In the genomic region with DNA sequence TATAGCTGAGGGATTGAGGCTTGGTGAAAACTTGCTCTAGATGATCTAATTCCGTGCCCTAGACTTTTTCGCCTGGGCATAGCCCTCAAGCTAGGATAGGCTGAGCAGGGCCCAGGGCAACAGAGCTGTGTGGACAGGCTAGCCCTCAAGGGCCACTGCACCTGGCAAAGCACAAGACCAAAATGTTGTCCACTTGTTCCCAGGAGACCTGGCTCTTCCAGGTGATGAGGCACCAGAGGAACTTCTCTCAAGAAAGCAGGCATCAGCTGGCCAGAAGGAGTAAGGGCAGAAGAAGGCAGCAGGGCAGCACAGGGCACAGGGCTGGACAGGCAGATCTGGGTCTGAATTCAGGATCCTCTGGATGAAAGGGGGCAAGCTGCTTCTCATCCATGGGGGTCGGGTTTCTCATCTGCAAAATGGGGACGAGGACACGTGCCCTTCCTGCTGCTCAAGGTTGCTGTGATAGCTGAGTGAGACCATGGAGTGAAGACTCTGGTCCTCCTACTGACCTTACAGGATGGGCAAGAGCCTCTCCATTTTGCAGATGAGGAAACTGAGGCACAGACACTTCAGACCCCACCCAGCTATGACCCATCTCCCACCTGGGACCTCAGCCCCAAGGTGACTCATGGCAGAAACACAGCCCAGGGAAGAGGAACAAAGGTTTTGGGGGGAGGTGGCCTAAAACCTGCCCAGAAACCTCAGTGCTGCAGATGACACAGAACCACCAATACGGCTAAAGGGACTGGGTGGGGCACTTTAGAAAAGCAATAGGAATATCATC, we compare ENCODE assay signal across 17 cellular contexts. TPM values are rescaled to one million over a fixed set of nuclear protein-coding genes. Genes with fewer than 3 reads are reported as not detected.
DNase-seq lines count a peak whose midpoint lies in the region; ATAC-seq and TF ChIP-seq lines count a peak whose summit lies in the region.
"Had no signal": no experiment of that assay in that cellular context is flagged by ENCODE, and none has a peak within 500 bp of the region (broad histone marks: within the 10 kb centered on the region; RNA-seq: fewer than 3 reads in every experiment).

No MANE protein-coding gene starts in this region.

- no peak overlapping the region for H4K8ac ChIP-seq in neuronal stem cell (ENCODE audit: low read depth, low read length)

- no peak overlapping the region for H2BK12ac ChIP-seq in neuronal stem cell (ENCODE audit: low read length)

- no peak overlapping the region for H2BK15ac ChIP-seq in neuronal stem cell (ENCODE audit: low read length)

- H3K9me3 ChIP-seq in right atrium auricular region, result no peaks in the 10 kb centered on the region
- no peaks in the 10 kb centered on the region for H3K9me3 ChIP-seq in neuronal stem cell (replicated peaks in 1 of 2; ENCODE audit: control insufficient read depth in 2 of 2, insufficient read depth in 1 of 2, low read depth in 1 of 2, low read length in 2 of 2)
- H3K9me3 ChIP-seq: BLaER1 treated with 17β-estradiol and CSF1 and Interleukin-3, amounts not matched to agents 10 nM and 100 nM; Peyer's patch had no signal

- DNase-seq in right atrium auricular region (ENCODE audit: low spot score) (peak; percentile 49), Right ventricle myocardium inferior (ENCODE audit: missing footprints) (no peak), coronary artery (ENCODE audit: low spot score) (peak; percentile 66), neuronal stem cell (ENCODE audit: low spot score) (no peak), NCI-H69 (lab: John Stamatoyannopoulos, UW) (no peak), HuH-7 (ENCODE audit: low spot score) (no peak)
- DNase-seq: DMS 273 treated with DMSO at 0.1 percent for 48 hours, H7, Karpas-422, MM.1S, NCI-H187 treated with DMSO at 0.1 percent for 48 hours, NCI-H2171, SHP77 had no signal

- H3K27ac ChIP-seq in right atrium auricular region, result no peak overlapping the region
- H3K27ac ChIP-seq in coronary artery, result no peak overlapping the region
- H3K27ac ChIP-seq in neuronal stem cell (replicated peaks; ENCODE audit: low read length), result no peak overlapping the region
- H3K27ac ChIP-seq: Peyer's patch had no signal

- no peaks in the 10 kb centered on the region for H3K36me3 ChIP-seq in right atrium auricular region
- H3K36me3 ChIP-seq in neuronal stem cell (replicated peaks in 1 of 2; ENCODE audit: control insufficient read depth in 2 of 2, insufficient read depth in 2 of 2, low read length in 2 of 2), result no peaks in the 10 kb centered on the region
- H3K36me3 ChIP-seq: BLaER1 treated with 17β-estradiol and CSF1 and Interleukin-3, amounts not matched to agents 10 nM and 100 nM; Peyer's patch had no signal

- H3K79me1 ChIP-seq in neuronal stem cell (ENCODE audit: low read depth, low read length), result no peaks in the 10 kb centered on the region

- H2AFZ ChIP-seq in neuronal stem cell (ENCODE audit: low read length), result no peak overlapping the region

- H2BK120ac ChIP-seq in neuronal stem cell (ENCODE audit: low read depth, low read length), result no peak overlapping the region

- no peak overlapping the region for H3K9ac ChIP-seq in neuronal stem cell (ENCODE audit: low read depth, low read length, poor library complexity)

- WGBS in neuronal stem cell (ENCODE audit: extremely low coverage in 2 of 2, insufficient read length in 2 of 2, insufficient replicate concordance in 1 of 2), 2 donors, result no CpG with 5 or more reads among the region's 6 CpGs

- no peak for ATAC-seq in Right ventricle myocardium inferior
- no peak for ATAC-seq in GM19395 (IDR thresholded peaks at IDR 0.05; ENCODE audit: unreplicated experiment)
- ATAC-seq: HepG2 had no signal

- no peak overlapping the region for H2BK5ac ChIP-seq in neuronal stem cell (ENCODE audit: low read length)

- H3K14ac ChIP-seq in neuronal stem cell (ENCODE audit: low read length), result no peak overlapping the region

- H4K91ac ChIP-seq in neuronal stem cell (ENCODE audit: low read depth, low read length, poor library complexity), result no peak overlapping the region

- TF ChIP-seq CTCF in right atrium auricular region (IDR thresholded peaks at IDR 0.05) (no peak), coronary artery (IDR thresholded peaks at IDR 0.05) (no peak)

- peak overlapping the region; percentile 76 for H2AK5ac ChIP-seq in neuronal stem cell (ENCODE audit: low read depth, low read length)

- H3K4me1 ChIP-seq in right atrium auricular region (peaks cover 0 to 19% of the 10 kb centered on the region in 2 donors), neuronal stem cell (ENCODE audit: control insufficient read depth in 2 of 2, insufficient read depth in 1 of 2, low read depth in 1 of 2, low read length in 2 of 2) (peaks cover 0 to 7% of the 10 kb centered on the region in 2 donors)

- peak overlapping the region; percentile 30 for H3K4ac ChIP-seq in neuronal stem cell (ENCODE audit: low read length)

- intact Hi-C loops in Right ventricle myocardium inferior (cut with DNase I), result loop anchor here (5.0 kb wide), 1 partner anchor 477 kb away; no protein-coding TSS in a partner anchor

- no peaks in the 10 kb centered on the region for H3K27me3 ChIP-seq in right atrium auricular region
- H3K27me3 ChIP-seq in neuronal stem cell (ENCODE audit: control insufficient read depth in 3 of 3, insufficient read depth in 3 of 3, low read depth in 1 of 3, low read length in 3 of 3), result peaks cover 0 to 2% (median 0%) of the 10 kb centered on the region in 3 experiments
- H3K27me3 ChIP-seq: BLaER1 treated with 17β-estradiol and CSF1 and Interleukin-3, amounts not matched to agents 10 nM and 100 nM; Peyer's patch had no signal

- no peak overlapping the region for H3K4me3 ChIP-seq in right atrium auricular region
- no peak overlapping the region for H3K4me3 ChIP-seq in coronary artery
- peak overlapping the region in 1 of 2 donors; percentile 44 for H3K4me3 ChIP-seq in neuronal stem cell (ENCODE audit: low read length in 2 of 2)
- H3K4me3 ChIP-seq: BLaER1 treated with 17β-estradiol and CSF1 and Interleukin-3, amounts not matched to agents 10 nM and 100 nM; Peyer's patch had no signal

- H3K18ac ChIP-seq in neuronal stem cell (ENCODE audit: low read length), result peak overlapping the region; percentile 29

- H3K4me2 ChIP-seq in neuronal stem cell (ENCODE audit: insufficient read depth, low read length, poor library complexity, severe bottlenecking), result no peak overlapping the region

- no peak overlapping the region for H3K23ac ChIP-seq in neuronal stem cell (ENCODE audit: low read depth, low read length, poor library complexity)

RNA-seq across cellular contexts. Expression of a gene that starts 42.2 kb away (rescaled TPM):
- total RNA-seq in right atrium auricular region, result 10 to 100 TPM; 13.5 to 27.6 TPM
- total RNA-seq in Right ventricle myocardium inferior, result 16.0 TPM
- polyA plus RNA-seq in neuronal stem cell (2013, experiment 1 of 2), result 2.6 TPM
- polyA plus RNA-seq in neuronal stem cell (2013, experiment 2 of 2), result 2.5 TPM

Comparison
In these comparisons a context has a peak if more than half of its experiments do, and no peak if none do; other contexts are left out.
1. DNase-seq: peak in right atrium auricular region (single experiment) and coronary artery (single experiment); none in Right ventricle myocardium inferior (single experiment), neuronal stem cell (single experiment), NCI-H69 (single experiment) and HuH-7 (single experiment).